In genomic region chr7:45259966-45260646, GRCh38 we compare ENCODE assay signal across 8 cellular contexts.
A peak's percentile ranks its signal among the peaks of the same experiment; 100 is the strongest.
DNase-seq lines count a peak whose midpoint lies in the region; ATAC-seq, FAIRE-seq and TF ChIP-seq lines count a peak whose summit lies in the region.

No MANE protein-coding gene starts in this region.

- H3K9ac ChIP-seq in kidney (ENCODE audit: low read length in 2 of 2): no peak overlapping the region

- no peak overlapping the region; the same call in 1 of the 2 replicates for H3K4me3 Mint-ChIP-seq in WTC11

- H3K36me3 ChIP-seq in breast epithelium (no peaks in the 10 kb centered on the region), kidney (ENCODE audit: control insufficient read depth in 1 of 2, insufficient read depth in 2 of 2, low read length in 2 of 2) (no peaks in the 10 kb centered on the region)

- intact Hi-C loops in breast epithelium (cut with DNase I; ENCODE audit: low total_unique reads) (loop anchor here (5.0 to 10.0 kb wide), 2 partner anchors 105 to 893 kb away; partner anchors contain the start of gene RAMP3), kidney (cut with DNase I) (loop anchor here (5.0 kb wide), 1 partner anchor 103 kb away; the partner anchor contains the start of gene RAMP3)

- no peaks in the 10 kb centered on the region for H3K9me3 ChIP-seq in breast epithelium
- H3K9me3 ChIP-seq in kidney (ENCODE audit: control insufficient read depth in 1 of 2, low read length in 2 of 2): no peaks in the 10 kb centered on the region

- CTCF ChIA-PET in WTC11 (lab: Charles Lee): interaction anchor here (0.6 to 3.6 kb wide), 21 partner anchors 8 to 594 kb away, joined by 3 to 25 read pairs (median 5); partner anchors contain the start of gene RAMP3

- peaks cover 13% of the 10 kb centered on the region for H3K27me3 Mint-ChIP-seq in WTC11 (ENCODE audit: low read depth)

- peaks cover 9% of the 10 kb centered on the region for H3K4me1 Mint-ChIP-seq in WTC11

- no peak for FAIRE-seq in kidney (lab: Jason Lieb, UNC)

- H3K27ac ChIP-seq in breast epithelium (no peak overlapping the region), kidney (ENCODE audit: low read depth in 2 of 2, low read length in 2 of 2) (no peak overlapping the region)

- TF ChIP-seq CTCF in WTC11 (IDR thresholded peaks at IDR 0.05) (peak; percentile 99), breast epithelium (IDR thresholded peaks at IDR 0.05) (peak; percentile 73 to 85 (median 84)), kidney (IDR thresholded peaks at IDR 0.05; ENCODE audit: borderline replicate concordance, extremely low read depth, insufficient read depth) (peak; percentile 99)

- peaks cover 0 to 13% of the 10 kb centered on the region in 2 donors for H3K27me3 ChIP-seq in breast epithelium

- peaks cover 16% of the 10 kb centered on the region for H3K36me3 Mint-ChIP-seq in WTC11

- no peak for TF ChIP-seq POLR2A in breast epithelium (IDR thresholded peaks at IDR 0.05)

- ATAC-seq in GM18909 (IDR thresholded peaks at IDR 0.05; ENCODE audit: poor library complexity, unreplicated experiment) (peak; percentile 72), WTC11 (peak; percentile 96)

- peak; percentile 80 for DNase-seq in AG20443 (ENCODE audit: low spot score)
- peak; percentile 23 to 52 for DNase-seq in Kasumi-1 (lab: John Stamatoyannopoulos, UW)
- DNase-seq in WTC11 (ENCODE audit: low spot score): peak; percentile 87
- DNase-seq in breast epithelium (ENCODE audit: low spot score in 2 of 2): peak in 1 of 2 donors; percentile 58
- DNase-seq in kidney: peak; percentile 84
- peak; percentile 82 for DNase-seq in stimulated activated CD4-positive, alpha-beta T cell treated with anti-CD3 and anti-CD28 coated beads, Interleukin-2, amount 100 ng/mL, for 24 hours
- DNase-seq in NCI-H748 (lab: John Stamatoyannopoulos, UW; ENCODE audit: unreplicated experiment): no peak

- H3K4me3 ChIP-seq in breast epithelium (no peak overlapping the region), kidney (ENCODE audit: low read length in 2 of 2) (no peak overlapping the region)

- POLR2A ChIA-PET in WTC11 (lab: Charles Lee): interaction anchor here (1.1 kb wide), 1 partner anchor 43 kb away, joined by 4 read pairs; no protein-coding TSS in a partner anchor

- no peak overlapping the region for H3K27ac Mint-ChIP-seq in WTC11

- peaks cover 25% of the 10 kb centered on the region for H3K9me3 Mint-ChIP-seq in WTC11

- H3K4me1 ChIP-seq in breast epithelium (no peaks in the 10 kb centered on the region), kidney (ENCODE audit: control insufficient read depth in 1 of 2, insufficient read depth in 1 of 2, low read depth in 1 of 2, low read length in 2 of 2) (peaks cover 0 to 2% of the 10 kb centered on the region in 2 donors)

TF ChIP-seq in WTC11, 78 proteins besides CTCF, POLR2A, EP300 and RAD21:
- 0 out of 2 replicates have a peak, but pooled peaks have one; percentile 38 for TF ChIP-seq ZNF121 (CRISPR knock-in tag; IDR thresholded peaks at IDR 0.05)
- TF ChIP-seq MAX (CRISPR knock-in tag; IDR thresholded peaks at IDR 0.05): 0 out of 2 replicates have a peak, but pooled peaks have one; percentile 52
- TF ChIP-seq SOX15 (CRISPR knock-in tag; IDR thresholded peaks at IDR 0.05): no peak
- peak; percentile 31; the same call in 1 of the 2 replicates for TF ChIP-seq FOXP4 (CRISPR knock-in tag; IDR thresholded peaks at IDR 0.05)
